In genomic region chr6:139373154-139373927, GRCh38 we compare ENCODE assay signal across 8 cellular contexts. TPM values are rescaled to one million over a fixed set of nuclear protein-coding genes. Genes with fewer than 3 reads are reported as not detected.
A peak's percentile ranks its signal among the peaks of the same experiment; 100 is the strongest.
DNase-seq lines count a peak whose midpoint lies in the region; ATAC-seq lines count a peak whose summit lies in the region.

No MANE protein-coding gene starts in this region.

- H3K23ac ChIP-seq in mesenchymal stem cell (ENCODE audit: low read length in 2 of 2): peak overlapping the region; percentile 61 to 81

- H2BK12ac ChIP-seq in mesenchymal stem cell (ENCODE audit: low read length in 2 of 2): peak overlapping the region in 1 of 2 experiments; percentile 59

- H4K91ac ChIP-seq in mesenchymal stem cell (ENCODE audit: low read length): peak overlapping the region; percentile 71

- no peak overlapping the region for H2AFZ ChIP-seq in mesenchymal stem cell (ENCODE audit: low read depth, low read length)

- H3K4me3 Mint-ChIP-seq in activated CD4-positive, alpha-beta memory T cell treated with anti-CD3 and anti-CD28 coated beads, Interleukin-2, amount 10 ng/mL, durations not matched to agents 7 days and 5 days: peak overlapping the region; percentile 99

- H3K9me3 ChIP-seq in ectodermal cell (ENCODE audit: control insufficient read depth, low read length) (no peaks in the 10 kb centered on the region), mesenchymal stem cell (ENCODE audit: control insufficient read depth, low read length) (no peaks in the 10 kb centered on the region)

- no peak overlapping the region for H2BK120ac ChIP-seq in mesenchymal stem cell (ENCODE audit: low read depth, low read length)

- H3K27me3 ChIP-seq in ectodermal cell (ENCODE audit: control insufficient read depth, insufficient read depth, low read length, poor library complexity, severe bottlenecking): no peaks in the 10 kb centered on the region
- H3K27me3 ChIP-seq in mesenchymal stem cell (ENCODE audit: control insufficient read depth in 1 of 2, insufficient read depth in 1 of 2, low read length in 2 of 2): no peaks in the 10 kb centered on the region

- peak overlapping the region; percentile 85 for H4K8ac ChIP-seq in mesenchymal stem cell (ENCODE audit: low read length)

- H3K27me3 Mint-ChIP-seq in activated CD4-positive, alpha-beta memory T cell treated with anti-CD3 and anti-CD28 coated beads, Interleukin-2, amount 10 ng/mL, durations not matched to agents 7 days and 5 days: no peaks in the 10 kb centered on the region

- peak overlapping the region; percentile 40 for H2BK5ac ChIP-seq in mesenchymal stem cell (ENCODE audit: low read depth, low read length, poor library complexity, severe bottlenecking)

- H3K4me1 ChIP-seq in ectodermal cell (ENCODE audit: control insufficient read depth, insufficient read depth, low read length) (peaks cover 25% of the 10 kb centered on the region), mesenchymal stem cell (ENCODE audit: control insufficient read depth, insufficient read depth, low read depth, low read length) (peaks cover 6% of the 10 kb centered on the region)

- H3K9me3 Mint-ChIP-seq in activated CD4-positive, alpha-beta memory T cell treated with anti-CD3 and anti-CD28 coated beads, Interleukin-2, amount 10 ng/mL, durations not matched to agents 7 days and 5 days: no peaks in the 10 kb centered on the region

- H3K79me1 ChIP-seq in mesenchymal stem cell (replicated peaks; ENCODE audit: low read length, poor library complexity, severe bottlenecking): peaks cover 3% of the 10 kb centered on the region

- H3K36me3 Mint-ChIP-seq in activated CD4-positive, alpha-beta memory T cell treated with anti-CD3 and anti-CD28 coated beads, Interleukin-2, amount 10 ng/mL, durations not matched to agents 7 days and 5 days (ENCODE audit: low read depth): peaks cover 42% of the 10 kb centered on the region

- H3K4ac ChIP-seq in mesenchymal stem cell (ENCODE audit: low read depth in 1 of 2, low read length in 2 of 2): peak overlapping the region; percentile 80 to 98

- H3K4me2 ChIP-seq in mesenchymal stem cell (ENCODE audit: low read length, poor library complexity, severe bottlenecking): peak overlapping the region; percentile 7

- H3K4me3 ChIP-seq in ectodermal cell (ENCODE audit: insufficient read depth, low read depth, low read length) (peak overlapping the region; percentile 97), mesenchymal stem cell (ENCODE audit: insufficient read depth in 1 of 2, low read depth in 1 of 2, low read length in 2 of 2) (peak overlapping the region; percentile 76 to 95)

- peak overlapping the region; percentile 90 for H3K27ac ChIP-seq in ectodermal cell (ENCODE audit: insufficient read depth, low read depth, low read length, poor library complexity, severe bottlenecking)
- H3K27ac ChIP-seq in mesenchymal stem cell (ENCODE audit: low read length, poor library complexity, severe bottlenecking): peak overlapping the region; percentile 92

- H3K18ac ChIP-seq in mesenchymal stem cell (ENCODE audit: low read depth in 1 of 2, low read length in 2 of 2): peak overlapping the region; percentile 94 to 98

- H3K14ac ChIP-seq in mesenchymal stem cell (ENCODE audit: low read length in 2 of 2): peak overlapping the region; percentile 25 to 96

- peak; percentile 22 for ATAC-seq in HG02763 (IDR thresholded peaks at IDR 0.05; ENCODE audit: unreplicated experiment)

- DNase-seq in DMS 273 (lab: John Stamatoyannopoulos, UW; ENCODE audit: unreplicated experiment): peak; percentile 82
- DNase-seq in DMS 273 treated with DMSO at 0.1 percent for 48 hours (lab: John Stamatoyannopoulos, UW): no peak
- DNase-seq in NCI-H2227 treated with DMSO at 0.1 percent for 48 hours (lab: John Stamatoyannopoulos, UW): peak; percentile 25
- DNase-seq in activated CD4-positive, alpha-beta memory T cell treated with anti-CD3 and anti-CD28 coated beads, Interleukin-2, amount 10 ng/mL, durations not matched to agents 7 days and 5 days: peak; percentile 83
- peak; percentile 58 for DNase-seq in mesenchymal stem cell
- DNase-seq in stimulated activated CD8-positive, alpha-beta memory T cell treated with anti-CD3 and anti-CD28 coated beads, Interleukin-15, amount 100 ng/mL, for 1 hour (ENCODE audit: low read depth): peak; percentile 41

- POLR2A ChIA-PET in activated CD4-positive, alpha-beta memory T cell treated with anti-CD3 and anti-CD28 coated beads, Interleukin-2, amount 10 ng/mL, durations not matched to agents 7 days and 5 days (lab: Charles Lee): interaction anchor here (0.6 to 5.9 kb wide), 51 partner anchors 8 to 1436 kb away, joined by 3 to 101 read pairs (median 5); partner anchors contain the start of genes ABRACL and TXLNB

- peaks cover 45% of the 10 kb centered on the region for H3K4me1 Mint-ChIP-seq in activated CD4-positive, alpha-beta memory T cell treated with anti-CD3 and anti-CD28 coated beads, Interleukin-2, amount 10 ng/mL, durations not matched to agents 7 days and 5 days

- peak overlapping the region; percentile 78 for H2BK15ac ChIP-seq in mesenchymal stem cell (ENCODE audit: low read depth, poor library complexity, severe bottlenecking)

- H2AK5ac ChIP-seq in mesenchymal stem cell (ENCODE audit: low read length, severe bottlenecking): no peak overlapping the region

- H3K27ac Mint-ChIP-seq in activated CD4-positive, alpha-beta memory T cell treated with anti-CD3 and anti-CD28 coated beads, Interleukin-2, amount 10 ng/mL, durations not matched to agents 7 days and 5 days: peak overlapping the region; percentile 100

- CTCF ChIA-PET in activated CD4-positive, alpha-beta memory T cell treated with anti-CD3 and anti-CD28 coated beads, Interleukin-2, amount 10 ng/mL, durations not matched to agents 7 days and 5 days (lab: Charles Lee): interaction anchor here (0.6 to 8.0 kb wide), 18 partner anchors 9 to 552 kb away, joined by 3 to 94 read pairs (median 4); partner anchors contain the start of gene TXLNB

- H3K9ac ChIP-seq in mesenchymal stem cell (ENCODE audit: low read length): peak overlapping the region; percentile 99

- H3K36me3 ChIP-seq in ectodermal cell (ENCODE audit: control insufficient read depth, insufficient read depth, low read length): peaks cover 22% of the 10 kb centered on the region
- H3K36me3 ChIP-seq in mesenchymal stem cell (ENCODE audit: control insufficient read depth in 1 of 2, insufficient read depth in 2 of 2, low read depth in 1 of 2, low read length in 2 of 2): peaks cover 11 to 21% of the 10 kb centered on the region in 2 experiments

- WGBS in ectodermal cell, 2 experiments: 0% methylated on average over 57 of the region's 57 CpGs
- WGBS in mesenchymal stem cell: under 1% methylated on average over 51 of the region's 57 CpGs

RNA-seq across cellular contexts. Expression of gene CITED2, which starts 1.1 kb away (rescaled TPM):
- 100 to 1,000 TPM; 121 to 127 TPM for total RNA-seq in activated CD4-positive, alpha-beta memory T cell treated with anti-CD3 and anti-CD28 coated beads, Interleukin-2, amount 10 ng/mL, durations not matched to agents 7 days and 5 days
- polyA plus RNA-seq in ectodermal cell (2013, experiment 1 of 4): 541 TPM
- polyA plus RNA-seq in ectodermal cell (2013, experiment 2 of 4): 438 TPM
- polyA plus RNA-seq in ectodermal cell (2013, experiment 3 of 4): 358 TPM
- 422 TPM for polyA plus RNA-seq in ectodermal cell (2013, experiment 4 of 4)
- polyA plus RNA-seq in mesenchymal stem cell (2013, experiment 1 of 2): 334 TPM
- polyA plus RNA-seq in mesenchymal stem cell (2013, experiment 2 of 2): 337 TPM
